1 cellular context compared by ENCODE assay signal in the genomic region with DNA sequence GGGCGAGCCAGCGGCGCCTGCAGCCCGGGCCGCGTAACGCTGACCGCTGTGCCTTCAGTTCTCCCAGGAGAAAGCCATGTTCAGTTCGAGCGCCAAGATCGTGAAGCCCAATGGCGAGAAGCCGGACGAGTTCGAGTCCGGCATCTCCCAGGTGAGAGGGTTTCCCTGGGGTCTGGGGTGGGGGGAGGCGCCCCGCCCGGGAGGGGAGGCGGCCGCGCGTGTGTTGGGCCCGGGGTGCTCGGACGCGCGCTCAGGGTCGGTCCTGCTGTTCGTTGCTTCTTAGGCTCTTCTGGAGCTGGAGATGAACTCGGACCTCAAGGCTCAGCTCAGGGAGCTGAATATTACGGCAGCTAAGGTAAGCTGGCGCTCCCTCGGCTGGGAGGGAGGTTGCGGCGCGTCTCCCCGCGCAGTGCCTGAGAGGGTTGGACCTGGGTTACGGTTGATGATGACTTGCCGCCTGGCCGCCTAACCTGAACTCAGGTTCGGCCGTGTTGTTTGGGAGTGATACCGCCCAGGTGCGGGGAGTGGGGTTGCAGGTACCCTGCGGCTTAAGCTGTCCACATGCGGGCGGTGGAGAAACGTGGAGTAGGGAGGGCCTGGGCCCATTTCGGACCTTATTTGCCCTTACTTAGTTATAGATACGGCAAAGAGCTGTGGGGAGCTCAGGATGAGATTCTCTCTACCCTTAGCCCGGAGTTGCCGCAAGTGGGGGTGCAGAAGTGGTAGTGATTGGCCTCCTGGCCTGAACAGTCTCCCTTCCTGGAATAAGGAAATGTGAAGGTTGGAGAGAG.
TF ChIP-seq lines count a peak whose summit lies in the region.

No MANE protein-coding gene starts in this region.

TF ChIP-seq in HepG2, 621 proteins besides CTCF, POLR2A, EP300 and RAD21 (continued from another document and continues in another):
- TF ChIP-seq, protein P1, sequence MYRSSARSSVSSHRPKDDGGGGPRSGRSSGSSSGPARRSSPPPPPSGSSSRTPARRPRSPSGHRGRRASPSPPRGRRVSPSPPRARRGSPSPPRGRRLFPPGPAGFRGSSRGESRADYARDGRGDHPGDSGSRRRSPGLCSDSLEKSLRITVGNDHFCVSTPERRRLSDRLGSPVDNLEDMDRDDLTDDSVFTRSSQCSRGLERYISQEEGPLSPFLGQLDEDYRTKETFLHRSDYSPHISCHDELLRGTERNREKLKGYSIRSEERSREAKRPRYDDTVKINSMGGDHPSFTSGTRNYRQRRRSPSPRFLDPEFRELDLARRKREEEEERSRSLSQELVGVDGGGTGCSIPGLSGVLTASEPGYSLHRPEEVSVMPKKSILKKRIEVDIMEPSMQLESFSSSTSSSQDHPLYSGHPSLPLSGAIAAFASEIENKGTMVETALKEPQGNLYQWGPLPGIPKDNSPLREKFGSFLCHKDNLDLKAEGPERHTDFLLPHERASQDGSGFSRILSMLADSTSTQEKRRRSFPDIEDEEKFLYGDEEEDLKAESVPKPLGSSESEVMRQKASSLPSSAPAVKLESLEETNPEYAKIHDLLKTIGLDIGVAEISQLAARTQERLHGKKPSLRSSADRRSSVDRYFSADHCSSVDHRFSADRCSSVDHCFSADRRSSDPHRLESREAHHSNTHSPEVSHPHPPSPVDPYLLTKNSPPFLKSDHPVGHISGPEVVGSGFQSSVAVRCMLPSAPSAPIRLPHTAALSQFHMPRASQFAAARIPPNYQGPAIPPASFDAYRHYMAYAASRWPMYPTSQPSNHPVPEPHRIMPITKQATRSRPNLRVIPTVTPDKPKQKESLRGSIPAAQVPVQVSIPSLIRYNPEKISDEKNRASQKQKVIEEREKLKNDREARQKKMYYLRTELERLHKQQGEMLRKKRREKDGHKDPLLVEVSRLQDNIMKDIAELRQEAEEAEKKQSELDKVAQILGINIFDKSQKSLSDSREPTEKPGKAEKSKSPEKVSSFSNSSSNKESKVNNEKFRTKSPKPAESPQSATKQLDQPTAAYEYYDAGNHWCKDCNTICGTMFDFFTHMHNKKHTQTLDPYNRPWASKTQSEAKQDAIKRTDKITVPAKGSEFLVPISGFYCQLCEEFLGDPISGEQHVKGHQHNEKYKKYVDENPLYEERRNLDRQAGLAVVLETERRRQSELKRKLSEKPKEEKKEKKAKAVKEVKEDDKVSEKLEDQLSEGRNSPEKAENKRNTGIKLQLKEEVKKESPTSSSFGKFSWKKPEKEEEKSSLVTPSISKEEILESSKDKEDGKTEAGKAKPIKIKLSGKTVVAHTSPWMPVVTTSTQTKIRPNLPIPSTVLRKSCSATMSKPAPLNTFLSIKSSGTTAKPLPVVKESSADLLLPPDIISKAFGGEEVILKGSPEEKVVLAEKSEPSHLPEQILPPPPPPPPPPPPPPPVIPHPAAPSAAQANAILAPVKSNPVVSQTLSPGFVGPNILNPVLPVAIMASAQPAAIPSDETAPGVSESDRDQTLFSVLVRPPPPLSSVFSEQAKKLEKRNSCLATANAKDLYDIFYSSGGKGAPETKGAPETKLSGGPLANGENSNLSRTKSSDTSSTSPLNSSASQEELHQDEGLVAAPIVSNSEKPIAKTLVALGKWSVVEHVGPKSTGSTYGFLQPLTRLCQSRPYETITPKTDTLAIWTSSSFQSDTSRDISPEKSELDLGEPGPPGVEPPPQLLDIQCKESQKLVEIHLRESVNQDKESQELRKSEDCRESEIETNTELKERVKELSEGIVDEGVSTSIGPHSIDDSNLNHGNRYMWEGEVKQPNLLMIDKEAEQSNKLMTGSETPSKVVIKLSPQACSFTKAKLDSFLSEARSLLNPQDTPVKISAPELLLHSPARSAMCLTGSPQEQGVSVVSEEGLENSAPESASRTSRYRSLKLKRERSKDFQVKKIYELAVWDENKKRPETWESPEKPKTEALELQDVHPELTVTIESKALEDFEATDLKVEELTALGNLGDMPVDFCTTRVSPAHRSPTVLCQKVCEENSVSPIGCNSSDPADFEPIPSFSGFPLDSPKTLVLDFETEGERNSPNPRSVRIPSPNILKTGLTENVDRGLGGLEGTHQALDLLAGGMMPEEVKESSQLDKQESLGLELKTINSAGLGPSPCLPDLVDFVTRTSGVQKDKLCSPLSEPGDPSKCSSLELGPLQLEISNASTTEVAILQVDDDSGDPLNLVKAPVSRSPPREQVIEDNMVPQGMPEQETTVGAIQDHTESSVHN (CRISPR knock-in tag; IDR thresholded peaks at IDR 0.05), result no peak
- TF ChIP-seq, protein P2, sequence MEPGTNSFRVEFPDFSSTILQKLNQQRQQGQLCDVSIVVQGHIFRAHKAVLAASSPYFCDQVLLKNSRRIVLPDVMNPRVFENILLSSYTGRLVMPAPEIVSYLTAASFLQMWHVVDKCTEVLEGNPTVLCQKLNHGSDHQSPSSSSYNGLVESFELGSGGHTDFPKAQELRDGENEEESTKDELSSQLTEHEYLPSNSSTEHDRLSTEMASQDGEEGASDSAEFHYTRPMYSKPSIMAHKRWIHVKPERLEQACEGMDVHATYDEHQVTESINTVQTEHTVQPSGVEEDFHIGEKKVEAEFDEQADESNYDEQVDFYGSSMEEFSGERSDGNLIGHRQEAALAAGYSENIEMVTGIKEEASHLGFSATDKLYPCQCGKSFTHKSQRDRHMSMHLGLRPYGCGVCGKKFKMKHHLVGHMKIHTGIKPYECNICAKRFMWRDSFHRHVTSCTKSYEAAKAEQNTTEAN (CRISPR knock-in tag; conservative IDR thresholded peaks at IDR 0.05), result peak; percentile 31; the same call in 1 of the 2 replicates
- TF ChIP-seq ZNF605 (CRISPR knock-in tag; IDR thresholded peaks at IDR 0.05) (no peak), RFXAP (CRISPR knock-in tag; IDR thresholded peaks at IDR 0.05; ENCODE audit: borderline replicate concordance) (no peak), ZNF644 (CRISPR knock-in tag; IDR thresholded peaks at IDR 0.05; ENCODE audit: low read depth) (no peak), DNMT1 (CRISPR knock-in tag; IDR thresholded peaks at IDR 0.05) (no peak), ZNF124 (CRISPR knock-in tag; IDR thresholded peaks at IDR 0.05) (no peak), ZNF792 (CRISPR knock-in tag; IDR thresholded peaks at IDR 0.05) (0 out of 2 replicates have a peak, but pooled peaks have one; percentile 36), ZNF891 (CRISPR knock-in tag; IDR thresholded peaks at IDR 0.05) (no peak), MAF1 (CRISPR knock-in tag; IDR thresholded peaks at IDR 0.05; ENCODE audit: borderline replicate concordance) (no peak), SIN3B (IDR thresholded peaks at IDR 0.05; ENCODE audit: low read length) (no peak), MBNL3 (CRISPR knock-in tag; conservative IDR thresholded peaks at IDR 0.05) (no peak), RARA (CRISPR knock-in tag; IDR thresholded peaks at IDR 0.05) (no peak), SMAD3 (CRISPR knock-in tag; IDR thresholded peaks at IDR 0.05) (no peak), ZNF343 (CRISPR knock-in tag; IDR thresholded peaks at IDR 0.05) (no peak), ZNF136 (CRISPR knock-in tag; IDR thresholded peaks at IDR 0.05; ENCODE audit: low read depth) (no peak), TSC22D2 (CRISPR knock-in tag; IDR thresholded peaks at IDR 0.05; ENCODE audit: borderline replicate concordance) (no peak), CBX5 (CRISPR knock-in tag; IDR thresholded peaks at IDR 0.05; ENCODE audit: borderline replicate concordance) (no peak), FLYWCH1 (CRISPR knock-in tag; IDR thresholded peaks at IDR 0.05) (no peak), DR1 (CRISPR knock-in tag; IDR thresholded peaks at IDR 0.05) (no peak), CENPT (CRISPR knock-in tag; IDR thresholded peaks at IDR 0.05; ENCODE audit: low read depth) (no peak), ZNF274 (CRISPR knock-in tag; IDR thresholded peaks at IDR 0.05) (no peak), RFX3 (CRISPR knock-in tag; IDR thresholded peaks at IDR 0.05) (no peak), ZNF552 (CRISPR knock-in tag; IDR thresholded peaks at IDR 0.05; ENCODE audit: borderline replicate concordance) (no peak), TMF1 (CRISPR knock-in tag; IDR thresholded peaks at IDR 0.05; ENCODE audit: low read depth) (no peak), ATM (IDR thresholded peaks at IDR 0.05; ENCODE audit: borderline replicate concordance) (no peak), SRSF9 (IDR thresholded peaks at IDR 0.05; ENCODE audit: borderline replicate concordance, insufficient read depth, low read depth, low read length, poor library complexity, severe bottlenecking) (no peak), RELA (CRISPR knock-in tag; IDR thresholded peaks at IDR 0.05) (no peak), ZNF232 (CRISPR knock-in tag; IDR thresholded peaks at IDR 0.05; ENCODE audit: borderline replicate concordance) (no peak)
- TF ChIP-seq, protein P3, sequence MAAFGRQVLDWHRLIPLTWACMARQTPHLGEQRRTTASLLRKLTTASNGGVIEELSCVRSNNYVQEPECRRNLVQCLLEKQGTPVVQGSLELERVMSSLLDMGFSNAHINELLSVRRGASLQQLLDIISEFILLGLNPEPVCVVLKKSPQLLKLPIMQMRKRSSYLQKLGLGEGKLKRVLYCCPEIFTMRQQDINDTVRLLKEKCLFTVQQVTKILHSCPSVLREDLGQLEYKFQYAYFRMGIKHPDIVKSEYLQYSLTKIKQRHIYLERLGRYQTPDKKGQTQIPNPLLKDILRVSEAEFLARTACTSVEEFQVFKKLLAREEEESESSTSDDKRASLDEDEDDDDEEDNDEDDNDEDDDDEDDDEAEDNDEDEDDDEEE (CRISPR knock-in tag; IDR thresholded peaks at IDR 0.05), result no peak; the same call in none of the 2 replicates
- TF ChIP-seq, protein P4, sequence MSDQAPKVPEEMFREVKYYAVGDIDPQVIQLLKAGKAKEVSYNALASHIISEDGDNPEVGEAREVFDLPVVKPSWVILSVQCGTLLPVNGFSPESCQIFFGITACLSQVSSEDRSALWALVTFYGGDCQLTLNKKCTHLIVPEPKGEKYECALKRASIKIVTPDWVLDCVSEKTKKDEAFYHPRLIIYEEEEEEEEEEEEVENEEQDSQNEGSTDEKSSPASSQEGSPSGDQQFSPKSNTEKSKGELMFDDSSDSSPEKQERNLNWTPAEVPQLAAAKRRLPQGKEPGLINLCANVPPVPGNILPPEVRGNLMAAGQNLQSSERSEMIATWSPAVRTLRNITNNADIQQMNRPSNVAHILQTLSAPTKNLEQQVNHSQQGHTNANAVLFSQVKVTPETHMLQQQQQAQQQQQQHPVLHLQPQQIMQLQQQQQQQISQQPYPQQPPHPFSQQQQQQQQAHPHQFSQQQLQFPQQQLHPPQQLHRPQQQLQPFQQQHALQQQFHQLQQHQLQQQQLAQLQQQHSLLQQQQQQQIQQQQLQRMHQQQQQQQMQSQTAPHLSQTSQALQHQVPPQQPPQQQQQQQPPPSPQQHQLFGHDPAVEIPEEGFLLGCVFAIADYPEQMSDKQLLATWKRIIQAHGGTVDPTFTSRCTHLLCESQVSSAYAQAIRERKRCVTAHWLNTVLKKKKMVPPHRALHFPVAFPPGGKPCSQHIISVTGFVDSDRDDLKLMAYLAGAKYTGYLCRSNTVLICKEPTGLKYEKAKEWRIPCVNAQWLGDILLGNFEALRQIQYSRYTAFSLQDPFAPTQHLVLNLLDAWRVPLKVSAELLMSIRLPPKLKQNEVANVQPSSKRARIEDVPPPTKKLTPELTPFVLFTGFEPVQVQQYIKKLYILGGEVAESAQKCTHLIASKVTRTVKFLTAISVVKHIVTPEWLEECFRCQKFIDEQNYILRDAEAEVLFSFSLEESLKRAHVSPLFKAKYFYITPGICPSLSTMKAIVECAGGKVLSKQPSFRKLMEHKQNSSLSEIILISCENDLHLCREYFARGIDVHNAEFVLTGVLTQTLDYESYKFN (CRISPR knock-in tag; conservative IDR thresholded peaks at IDR 0.05), result no peak
- TF ChIP-seq, protein P5, sequence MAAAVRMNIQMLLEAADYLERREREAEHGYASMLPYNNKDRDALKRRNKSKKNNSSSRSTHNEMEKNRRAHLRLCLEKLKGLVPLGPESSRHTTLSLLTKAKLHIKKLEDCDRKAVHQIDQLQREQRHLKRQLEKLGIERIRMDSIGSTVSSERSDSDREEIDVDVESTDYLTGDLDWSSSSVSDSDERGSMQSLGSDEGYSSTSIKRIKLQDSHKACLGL (CRISPR knock-in tag; IDR thresholded peaks at IDR 0.05), result no peak; the same call in 1 of the 2 replicates
- TF ChIP-seq, protein P6, sequence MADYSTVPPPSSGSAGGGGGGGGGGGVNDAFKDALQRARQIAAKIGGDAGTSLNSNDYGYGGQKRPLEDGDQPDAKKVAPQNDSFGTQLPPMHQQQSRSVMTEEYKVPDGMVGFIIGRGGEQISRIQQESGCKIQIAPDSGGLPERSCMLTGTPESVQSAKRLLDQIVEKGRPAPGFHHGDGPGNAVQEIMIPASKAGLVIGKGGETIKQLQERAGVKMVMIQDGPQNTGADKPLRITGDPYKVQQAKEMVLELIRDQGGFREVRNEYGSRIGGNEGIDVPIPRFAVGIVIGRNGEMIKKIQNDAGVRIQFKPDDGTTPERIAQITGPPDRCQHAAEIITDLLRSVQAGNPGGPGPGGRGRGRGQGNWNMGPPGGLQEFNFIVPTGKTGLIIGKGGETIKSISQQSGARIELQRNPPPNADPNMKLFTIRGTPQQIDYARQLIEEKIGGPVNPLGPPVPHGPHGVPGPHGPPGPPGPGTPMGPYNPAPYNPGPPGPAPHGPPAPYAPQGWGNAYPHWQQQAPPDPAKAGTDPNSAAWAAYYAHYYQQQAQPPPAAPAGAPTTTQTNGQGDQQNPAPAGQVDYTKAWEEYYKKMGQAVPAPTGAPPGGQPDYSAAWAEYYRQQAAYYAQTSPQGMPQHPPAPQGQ (CRISPR knock-in tag; IDR thresholded peaks at IDR 0.05; ENCODE audit: borderline replicate concordance), result no peak
- TF ChIP-seq, protein P7, sequence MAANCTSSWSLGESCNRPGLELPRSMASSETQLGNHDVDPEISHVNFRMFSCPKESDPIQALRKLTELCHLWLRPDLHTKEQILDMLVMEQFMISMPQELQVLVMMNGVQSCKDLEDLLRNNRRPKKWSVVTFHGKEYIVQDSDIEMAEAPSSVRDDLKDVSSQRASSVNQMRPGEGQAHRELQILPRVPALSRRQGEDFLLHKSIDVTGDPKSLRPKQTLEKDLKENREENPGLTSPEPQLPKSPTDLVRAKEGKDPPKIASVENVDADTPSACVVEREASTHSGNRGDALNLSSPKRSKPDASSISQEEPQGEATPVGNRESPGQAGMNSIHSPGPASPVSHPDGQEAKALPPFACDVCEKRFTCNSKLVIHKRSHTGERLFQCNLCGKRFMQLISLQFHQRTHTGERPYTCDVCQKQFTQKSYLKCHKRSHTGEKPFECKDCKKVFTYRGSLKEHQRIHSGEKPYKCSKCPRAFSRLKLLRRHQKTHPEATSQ (CRISPR knock-in tag; IDR thresholded peaks at IDR 0.05; ENCODE audit: borderline replicate concordance), result no peak
- TF ChIP-seq, protein P8, sequence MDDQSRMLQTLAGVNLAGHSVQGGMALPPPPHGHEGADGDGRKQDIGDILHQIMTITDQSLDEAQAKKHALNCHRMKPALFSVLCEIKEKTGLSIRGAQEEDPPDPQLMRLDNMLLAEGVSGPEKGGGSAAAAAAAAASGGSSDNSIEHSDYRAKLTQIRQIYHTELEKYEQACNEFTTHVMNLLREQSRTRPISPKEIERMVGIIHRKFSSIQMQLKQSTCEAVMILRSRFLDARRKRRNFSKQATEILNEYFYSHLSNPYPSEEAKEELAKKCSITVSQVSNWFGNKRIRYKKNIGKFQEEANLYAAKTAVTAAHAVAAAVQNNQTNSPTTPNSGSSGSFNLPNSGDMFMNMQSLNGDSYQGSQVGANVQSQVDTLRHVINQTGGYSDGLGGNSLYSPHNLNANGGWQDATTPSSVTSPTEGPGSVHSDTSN (CRISPR knock-in tag; IDR thresholded peaks at IDR 0.05; ENCODE audit: borderline replicate concordance), result no peak
- TF ChIP-seq, protein P9, sequence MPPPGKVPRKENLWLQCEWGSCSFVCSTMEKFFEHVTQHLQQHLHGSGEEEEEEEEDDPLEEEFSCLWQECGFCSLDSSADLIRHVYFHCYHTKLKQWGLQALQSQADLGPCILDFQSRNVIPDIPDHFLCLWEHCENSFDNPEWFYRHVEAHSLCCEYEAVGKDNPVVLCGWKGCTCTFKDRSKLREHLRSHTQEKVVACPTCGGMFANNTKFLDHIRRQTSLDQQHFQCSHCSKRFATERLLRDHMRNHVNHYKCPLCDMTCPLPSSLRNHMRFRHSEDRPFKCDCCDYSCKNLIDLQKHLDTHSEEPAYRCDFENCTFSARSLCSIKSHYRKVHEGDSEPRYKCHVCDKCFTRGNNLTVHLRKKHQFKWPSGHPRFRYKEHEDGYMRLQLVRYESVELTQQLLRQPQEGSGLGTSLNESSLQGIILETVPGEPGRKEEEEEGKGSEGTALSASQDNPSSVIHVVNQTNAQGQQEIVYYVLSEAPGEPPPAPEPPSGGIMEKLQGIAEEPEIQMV (CRISPR knock-in tag; IDR thresholded peaks at IDR 0.05; ENCODE audit: low read depth), result no peak
